In genomic region chr2:177212895-177213856, GRCh38 we compare ENCODE assay signal across 8 cellular contexts. TPM values are rescaled to one million over a fixed set of nuclear protein-coding genes. Genes with fewer than 3 reads are reported as not detected.
DNase-seq lines count a peak whose midpoint lies in the region; ATAC-seq and TF ChIP-seq lines count a peak whose summit lies in the region.

No MANE protein-coding gene starts in this region.

- CTCF ChIA-PET in Caco-2 (lab: Charles Lee): interaction anchor here (0.6 to 1.5 kb wide), 3 partner anchors 12 to 52 kb away, joined by 4 read pairs; no protein-coding TSS in a partner anchor
- CTCF ChIA-PET in activated CD8-positive, alpha-beta memory T cell treated with anti-CD3 and anti-CD28 coated beads, Interleukin-2, amount 10 ng/mL, durations not matched to agents 7 days and 5 days (lab: Charles Lee): interaction anchor here (1.0 to 2.9 kb wide), 6 partner anchors 12 to 51 kb away, joined by 3 to 18 read pairs (median 4); partner anchors contain the start of gene NFE2L2

- TF ChIP-seq CTCF in Caco-2 (IDR thresholded peaks at IDR 0.05; ENCODE audit: insufficient read depth in 1 of 2, low read depth in 1 of 2, low read length in 1 of 2, severe bottlenecking in 1 of 2, unreplicated experiment in 1 of 2): no peak
- TF ChIP-seq CTCF in mesothelial cell of epicardium (IDR thresholded peaks at IDR 0.05; ENCODE audit: unreplicated experiment): no peak

- H3K4me1 Mint-ChIP-seq in Caco-2 (ENCODE audit: low read depth, unreplicated experiment) (peaks cover 11% of the 10 kb centered on the region), mesothelial cell of epicardium (peaks cover 46% of the 10 kb centered on the region)
- peaks cover 41% of the 10 kb centered on the region for H3K4me1 Mint-ChIP-seq in activated CD8-positive, alpha-beta memory T cell treated with anti-CD3 and anti-CD28 coated beads, Interleukin-2, amount 10 ng/mL, durations not matched to agents 7 days and 5 days

- peak; percentile 37 for ATAC-seq in GM21367 (IDR thresholded peaks at IDR 0.05; ENCODE audit: unreplicated experiment)
- peak; percentile 66 for ATAC-seq in activated CD8-positive, alpha-beta memory T cell treated with anti-CD3 and anti-CD28 coated beads, Interleukin-2, amount 10 ng/mL, durations not matched to agents 7 days and 5 days

- peaks cover 69% of the 10 kb centered on the region for H3K36me3 Mint-ChIP-seq in Caco-2 (ENCODE audit: insufficient read depth, unreplicated experiment)
- peaks cover 49% of the 10 kb centered on the region for H3K36me3 Mint-ChIP-seq in activated CD8-positive, alpha-beta memory T cell treated with anti-CD3 and anti-CD28 coated beads, Interleukin-2, amount 10 ng/mL, durations not matched to agents 7 days and 5 days
- H3K36me3 Mint-ChIP-seq in mesothelial cell of epicardium: peaks cover 22% of the 10 kb centered on the region

- H3K27me3 Mint-ChIP-seq in Caco-2 (ENCODE audit: insufficient read depth, unreplicated experiment): no peaks in the 10 kb centered on the region
- no peaks in the 10 kb centered on the region for H3K27me3 Mint-ChIP-seq in activated CD8-positive, alpha-beta memory T cell treated with anti-CD3 and anti-CD28 coated beads, Interleukin-2, amount 10 ng/mL, durations not matched to agents 7 days and 5 days
- H3K27me3 Mint-ChIP-seq in mesothelial cell of epicardium (ENCODE audit: low read depth): no peaks in the 10 kb centered on the region

- H3K9ac ChIP-seq in endocrine pancreas (ENCODE audit: control insufficient read depth, insufficient read depth, low read length): peak overlapping the region; percentile 81

- DNase-seq in Caco-2 (peak; percentile 95), HT-29 (ENCODE audit: low spot score) (peak; percentile 89), NOMO-1 (lab: John Stamatoyannopoulos, UW; ENCODE audit: unreplicated experiment in 2 of 2) (peak; percentile 81 to 93), mesothelial cell of epicardium (ENCODE audit: low spot score in 2 of 2, unreplicated experiment in 2 of 2) (peak; percentile 86 to 88)
- DNase-seq in activated CD8-positive, alpha-beta memory T cell treated with anti-CD3 and anti-CD28 coated beads, Interleukin-2, amount 10 ng/mL, durations not matched to agents 7 days and 5 days: peak; percentile 95
- DNase-seq in stimulated activated CD8-positive, alpha-beta memory T cell treated with anti-CD3 and anti-CD28 coated beads, Interleukin-15, amount 100 ng/mL, for 24 hours (ENCODE audit: low read depth): peak; percentile 80

- H3K9me3 ChIP-seq in Caco-2 (no peaks in the 10 kb centered on the region), endocrine pancreas (ENCODE audit: control insufficient read depth, low read length) (no peaks in the 10 kb centered on the region)

- H3K4me1 ChIP-seq in Caco-2: peaks cover 22% of the 10 kb centered on the region
- H3K4me1 ChIP-seq in endocrine pancreas (ENCODE audit: control insufficient read depth, insufficient read depth, low read length): peaks cover 20% of the 10 kb centered on the region

- H3K4me3 ChIP-seq in Caco-2 (ENCODE audit: low read depth, low read length) (peak overlapping the region; percentile 52), endocrine pancreas (ENCODE audit: control insufficient read depth, insufficient read depth, low read length) (peak overlapping the region; percentile 95)

- H3K36me3 ChIP-seq in Caco-2 (ENCODE audit: control insufficient read depth, insufficient read depth, low read length): no peaks in the 10 kb centered on the region; the same call in 1 of the 2 replicates
- H3K36me3 ChIP-seq in endocrine pancreas (ENCODE audit: control insufficient read depth, insufficient read depth, low read length): peaks cover 9% of the 10 kb centered on the region

- H3K4me3 Mint-ChIP-seq in Caco-2 (ENCODE audit: unreplicated experiment): peak overlapping the region; percentile 87
- peak overlapping the region; percentile 93 for H3K4me3 Mint-ChIP-seq in activated CD8-positive, alpha-beta memory T cell treated with anti-CD3 and anti-CD28 coated beads, Interleukin-2, amount 10 ng/mL, durations not matched to agents 7 days and 5 days
- H3K4me3 Mint-ChIP-seq in mesothelial cell of epicardium: peak overlapping the region; percentile 88

- BruUV-seq in Caco-2 (replicated peaks; lab: Mats Ljungman, UMichigan): TSS peak; percentile 33

- H3K27me3 ChIP-seq in Caco-2 (replicated peaks; ENCODE audit: control insufficient read depth, insufficient read depth, low read length) (no peaks in the 10 kb centered on the region), endocrine pancreas (ENCODE audit: control insufficient read depth, insufficient read depth, low read length) (no peaks in the 10 kb centered on the region)

- peak overlapping the region; percentile 99 for H3K27ac Mint-ChIP-seq in Caco-2 (ENCODE audit: unreplicated experiment)
- H3K27ac Mint-ChIP-seq in activated CD8-positive, alpha-beta memory T cell treated with anti-CD3 and anti-CD28 coated beads, Interleukin-2, amount 10 ng/mL, durations not matched to agents 7 days and 5 days: peak overlapping the region; percentile 99
- peak overlapping the region; percentile 100 for H3K27ac Mint-ChIP-seq in mesothelial cell of epicardium

- POLR2A ChIA-PET in Caco-2 (lab: Charles Lee): interaction anchor here (1.6 to 1.7 kb wide), 3 partner anchors 12 to 51 kb away, joined by 9 to 22 read pairs (median 11); partner anchors contain the start of gene NFE2L2

- no peaks in the 10 kb centered on the region for H3K9me3 Mint-ChIP-seq in Caco-2 (ENCODE audit: unreplicated experiment)
- no peaks in the 10 kb centered on the region for H3K9me3 Mint-ChIP-seq in activated CD8-positive, alpha-beta memory T cell treated with anti-CD3 and anti-CD28 coated beads, Interleukin-2, amount 10 ng/mL, durations not matched to agents 7 days and 5 days (ENCODE audit: low read depth)
- no peaks in the 10 kb centered on the region for H3K9me3 Mint-ChIP-seq in mesothelial cell of epicardium

- intact Hi-C loops in Caco-2 (cut with micrococcal nuclease; ENCODE audit: unreplicated experiment): loop anchor here (1.0 to 2.0 kb wide), 5 partner anchors 26 to 186 kb away; no protein-coding TSS in a partner anchor

RNA-seq across cellular contexts. Expression of gene HNRNPA3, which starts 0.6 kb away (rescaled TPM):
- total RNA-seq in Caco-2 (2022): 322 and 332 TPM in 2 replicates
- total RNA-seq in HT-29 (2014; rRNA removed; shearing (Covaris generic)): 30.4 and 33.8 TPM in 2 replicates
- total RNA-seq in activated CD8-positive, alpha-beta memory T cell treated with anti-CD3 and anti-CD28 coated beads, Interleukin-2, amount 10 ng/mL, durations not matched to agents 7 days and 5 days: 100 to 1,000 TPM; 298 to 320 TPM
- 264 to 274 TPM (median 269 TPM) in 3 replicates for total RNA-seq in mesothelial cell of epicardium

RNA-seq across cellular contexts. Expression of gene NFE2L2, which starts 51.4 kb away (rescaled TPM):
- 75.7 and 80.5 TPM in 2 replicates for total RNA-seq in Caco-2 (2022)
- total RNA-seq in HT-29 (2014; rRNA removed; shearing (Covaris generic)): 30.8 and 30.9 TPM in 2 replicates
- total RNA-seq in activated CD8-positive, alpha-beta memory T cell treated with anti-CD3 and anti-CD28 coated beads, Interleukin-2, amount 10 ng/mL, durations not matched to agents 7 days and 5 days: 10 to 100 TPM; 56.5 to 58.9 TPM
- total RNA-seq in mesothelial cell of epicardium: 93.1 to 93.9 TPM (median 93.3 TPM) in 3 replicates

Comparison
In these comparisons a context has a peak if more than half of its experiments do, and no peak if none do; other contexts are left out.
1. Peak in every context shown above with its lines: DNase-seq, ATAC-seq and H3K4me3 ChIP-seq.